ENCODE assay signal across 15 cellular contexts in the genomic region with DNA sequence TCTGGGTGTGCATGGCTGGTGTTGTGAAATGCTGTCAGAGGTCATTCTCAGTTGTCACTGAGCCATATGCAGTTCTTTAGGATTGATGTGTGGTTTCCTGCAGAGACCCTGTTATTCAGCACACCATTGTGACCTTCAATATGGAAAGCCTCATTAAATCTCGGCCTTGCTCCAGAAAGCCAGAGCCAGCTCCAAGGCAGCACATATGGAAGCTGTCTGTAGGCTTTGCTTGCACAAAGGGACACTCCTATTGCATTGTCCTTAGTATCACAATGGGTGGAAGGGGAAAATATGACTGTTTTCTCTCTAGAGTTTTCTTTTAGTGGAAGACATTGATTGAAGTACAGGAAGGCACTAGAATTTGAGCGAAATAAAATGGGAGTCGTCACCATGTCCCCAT.
DNase-seq lines count a peak whose midpoint lies in the region; ATAC-seq and TF ChIP-seq lines count a peak whose summit lies in the region.
"Had no signal": no experiment of that assay in that cellular context is flagged by ENCODE, and none has a peak within 500 bp of the region (broad histone marks: within the 10 kb centered on the region; RNA-seq: fewer than 3 reads in every experiment).

No MANE protein-coding gene starts in this region.

- H3K4me3 ChIP-seq in GM23338 (no peak overlapping the region), endodermal cell (ENCODE audit: low read length) (no peak overlapping the region)
- H3K4me3 ChIP-seq: Peyer's patch had no signal

- TF ChIP-seq CTCF in GM23338 (conservative IDR thresholded peaks at IDR 0.05; ENCODE audit: low read depth in 2 of 2) (no peak), endodermal cell (conservative IDR thresholded peaks at IDR 0.05) (no peak), nephron (IDR thresholded peaks at IDR 0.05; ENCODE audit: unreplicated experiment in 3 of 3) (no peak)

- H3K27ac ChIP-seq in GM23338 (ENCODE audit: low read depth) (no peak overlapping the region; the same call in 1 of the 2 replicates), endodermal cell (ENCODE audit: low read depth, low read length) (peak overlapping the region; percentile 90)
- H3K27ac ChIP-seq: Peyer's patch had no signal

- H3F3A ChIP-seq in GM23338 (replicated peaks; ENCODE audit: low read depth) = no peaks in the 10 kb centered on the region

- H3K36me3 Mint-ChIP-seq in GM23338 (ENCODE audit: low read depth) = peaks cover 3% of the 10 kb centered on the region; the same call in 2 of the 3 replicates
- H3K36me3 Mint-ChIP-seq in endodermal cell (ENCODE audit: low read depth) = peaks cover 6% of the 10 kb centered on the region
- peaks cover 5% of the 10 kb centered on the region for H3K36me3 Mint-ChIP-seq in nephron (ENCODE audit: low read depth)
- H3K36me3 Mint-ChIP-seq: CD4-positive, alpha-beta memory T cell had no signal

- peak overlapping the region; percentile 72 for H3K27ac Mint-ChIP-seq in GM23338
- no peak overlapping the region for H3K27ac Mint-ChIP-seq in endodermal cell
- H3K27ac Mint-ChIP-seq in nephron = peak overlapping the region; percentile 96 to 98 (median 97)
- H3K27ac Mint-ChIP-seq: B cell; CD4-positive, alpha-beta memory T cell had no signal

- no peaks in the 10 kb centered on the region for H3K36me3 ChIP-seq in GM23338 (ENCODE audit: insufficient read depth)
- H3K36me3 ChIP-seq in endodermal cell (ENCODE audit: control insufficient read depth, insufficient read depth, low read length) = no peaks in the 10 kb centered on the region
- H3K36me3 ChIP-seq: Peyer's patch had no signal

- no peaks in the 10 kb centered on the region for H3K9me2 ChIP-seq in GM23338 (ENCODE audit: insufficient read depth)

- H3K79me2 ChIP-seq in GM23338 (replicated peaks; ENCODE audit: insufficient read depth) = no peaks in the 10 kb centered on the region

- H3K4me1 Mint-ChIP-seq in GM23338 = peaks cover 17% of the 10 kb centered on the region; the same call in 2 of the 3 replicates
- no peaks in the 10 kb centered on the region for H3K4me1 Mint-ChIP-seq in endodermal cell
- peaks cover 44% of the 10 kb centered on the region for H3K4me1 Mint-ChIP-seq in nephron
- H3K4me1 Mint-ChIP-seq: CD4-positive, alpha-beta memory T cell had no signal

- no peaks in the 10 kb centered on the region for H3K27me3 Mint-ChIP-seq in GM23338 (ENCODE audit: insufficient read depth, low read depth, poor library complexity)
- H3K27me3 Mint-ChIP-seq in endodermal cell (ENCODE audit: insufficient read depth) = no peaks in the 10 kb centered on the region
- no peaks in the 10 kb centered on the region for H3K27me3 Mint-ChIP-seq in nephron (ENCODE audit: low read depth)

- no peaks in the 10 kb centered on the region for H4K20me1 ChIP-seq in GM23338 (replicated peaks; ENCODE audit: insufficient read depth)

- no peak overlapping the region for H3K4me2 ChIP-seq in GM23338

- no peaks in the 10 kb centered on the region for H3K4me1 ChIP-seq in GM23338 (ENCODE audit: insufficient read depth)
- no peaks in the 10 kb centered on the region for H3K4me1 ChIP-seq in endodermal cell (ENCODE audit: control insufficient read depth, insufficient read depth, low read length)
- H3K4me1 ChIP-seq: Peyer's patch had no signal

- no peaks in the 10 kb centered on the region; the same call in 2 of the 3 replicates for H3K9me3 Mint-ChIP-seq in GM23338
- H3K9me3 Mint-ChIP-seq in endodermal cell = peaks cover 4% of the 10 kb centered on the region
- H3K9me3 Mint-ChIP-seq in nephron = no peaks in the 10 kb centered on the region

- H3K9me3 ChIP-seq in endodermal cell (ENCODE audit: control insufficient read depth, low read length) = peaks cover 7% of the 10 kb centered on the region
- H3K9me3 ChIP-seq: Peyer's patch had no signal

- no peaks in the 10 kb centered on the region for H3K27me3 ChIP-seq in GM23338 (ENCODE audit: insufficient read depth)
- H3K27me3 ChIP-seq in endodermal cell (ENCODE audit: control insufficient read depth, insufficient read depth, low read length, poor library complexity, severe bottlenecking) = no peaks in the 10 kb centered on the region
- H3K27me3 ChIP-seq: Peyer's patch had no signal

- no peak overlapping the region for H3K4me3 Mint-ChIP-seq in GM23338
- H3K4me3 Mint-ChIP-seq in endodermal cell = no peak overlapping the region
- H3K4me3 Mint-ChIP-seq in nephron = peak overlapping the region in 2 of 3 experiments; percentile 24 to 34
- H3K4me3 Mint-ChIP-seq: B cell; CD4-positive, alpha-beta memory T cell had no signal

- no peak overlapping the region for H3K9ac ChIP-seq in endodermal cell (ENCODE audit: extremely low read depth, low read length, poor library complexity, severe bottlenecking)

- DNase-seq in GM23338 (ENCODE audit: low spot score) = no peak
- peak; percentile 18 to 64 for DNase-seq in NCI-H446 (lab: John Stamatoyannopoulos, UW)
- no peak for DNase-seq in endodermal cell
- DNase-seq in NK-92 treated with Interleukin-12 subunit alpha and Interleukin-12 subunit beta, amount 100 ng/mL, for 24 hours (lab: John Stamatoyannopoulos, UW) = no peak
- DNase-seq in SIG-M5 treated with dmso at 0.1 percent for 504 hours (lab: John Stamatoyannopoulos, UW; ENCODE audit: unreplicated experiment) = no peak
- no peak for DNase-seq in stimulated activated CD4-positive, alpha-beta T cell treated with anti-CD3 and anti-CD28 coated beads, Interleukin-12 subunit alpha, Interleukin-12 subunit beta, amount 100 ng/mL, for 4 hours
- DNase-seq: CD4-positive, alpha-beta memory T cell; Karpas-422; MM.1S; NCI-H1930; NCI-H748 treated with DMSO at 0.1 percent for 48 hours; Peyer's patch; Right ventricle myocardium superior had no signal

- ATAC-seq in GM23338 = no peak

- WGBS in endodermal cell (ENCODE audit: insufficient coverage in 1 of 2, insufficient read length in 1 of 2), 2 experiments = 93% methylated on average over 3 of the region's 3 CpGs; no CpG with 5 or more reads in 1 of the 2 experiments

- no peak overlapping the region for H2AFZ ChIP-seq in GM23338

TF ChIP-seq in GM23338, 12 proteins besides CTCF, POLR2A, EP300 and RAD21 (continues in another document):
- TF ChIP-seq, protein P1, sequence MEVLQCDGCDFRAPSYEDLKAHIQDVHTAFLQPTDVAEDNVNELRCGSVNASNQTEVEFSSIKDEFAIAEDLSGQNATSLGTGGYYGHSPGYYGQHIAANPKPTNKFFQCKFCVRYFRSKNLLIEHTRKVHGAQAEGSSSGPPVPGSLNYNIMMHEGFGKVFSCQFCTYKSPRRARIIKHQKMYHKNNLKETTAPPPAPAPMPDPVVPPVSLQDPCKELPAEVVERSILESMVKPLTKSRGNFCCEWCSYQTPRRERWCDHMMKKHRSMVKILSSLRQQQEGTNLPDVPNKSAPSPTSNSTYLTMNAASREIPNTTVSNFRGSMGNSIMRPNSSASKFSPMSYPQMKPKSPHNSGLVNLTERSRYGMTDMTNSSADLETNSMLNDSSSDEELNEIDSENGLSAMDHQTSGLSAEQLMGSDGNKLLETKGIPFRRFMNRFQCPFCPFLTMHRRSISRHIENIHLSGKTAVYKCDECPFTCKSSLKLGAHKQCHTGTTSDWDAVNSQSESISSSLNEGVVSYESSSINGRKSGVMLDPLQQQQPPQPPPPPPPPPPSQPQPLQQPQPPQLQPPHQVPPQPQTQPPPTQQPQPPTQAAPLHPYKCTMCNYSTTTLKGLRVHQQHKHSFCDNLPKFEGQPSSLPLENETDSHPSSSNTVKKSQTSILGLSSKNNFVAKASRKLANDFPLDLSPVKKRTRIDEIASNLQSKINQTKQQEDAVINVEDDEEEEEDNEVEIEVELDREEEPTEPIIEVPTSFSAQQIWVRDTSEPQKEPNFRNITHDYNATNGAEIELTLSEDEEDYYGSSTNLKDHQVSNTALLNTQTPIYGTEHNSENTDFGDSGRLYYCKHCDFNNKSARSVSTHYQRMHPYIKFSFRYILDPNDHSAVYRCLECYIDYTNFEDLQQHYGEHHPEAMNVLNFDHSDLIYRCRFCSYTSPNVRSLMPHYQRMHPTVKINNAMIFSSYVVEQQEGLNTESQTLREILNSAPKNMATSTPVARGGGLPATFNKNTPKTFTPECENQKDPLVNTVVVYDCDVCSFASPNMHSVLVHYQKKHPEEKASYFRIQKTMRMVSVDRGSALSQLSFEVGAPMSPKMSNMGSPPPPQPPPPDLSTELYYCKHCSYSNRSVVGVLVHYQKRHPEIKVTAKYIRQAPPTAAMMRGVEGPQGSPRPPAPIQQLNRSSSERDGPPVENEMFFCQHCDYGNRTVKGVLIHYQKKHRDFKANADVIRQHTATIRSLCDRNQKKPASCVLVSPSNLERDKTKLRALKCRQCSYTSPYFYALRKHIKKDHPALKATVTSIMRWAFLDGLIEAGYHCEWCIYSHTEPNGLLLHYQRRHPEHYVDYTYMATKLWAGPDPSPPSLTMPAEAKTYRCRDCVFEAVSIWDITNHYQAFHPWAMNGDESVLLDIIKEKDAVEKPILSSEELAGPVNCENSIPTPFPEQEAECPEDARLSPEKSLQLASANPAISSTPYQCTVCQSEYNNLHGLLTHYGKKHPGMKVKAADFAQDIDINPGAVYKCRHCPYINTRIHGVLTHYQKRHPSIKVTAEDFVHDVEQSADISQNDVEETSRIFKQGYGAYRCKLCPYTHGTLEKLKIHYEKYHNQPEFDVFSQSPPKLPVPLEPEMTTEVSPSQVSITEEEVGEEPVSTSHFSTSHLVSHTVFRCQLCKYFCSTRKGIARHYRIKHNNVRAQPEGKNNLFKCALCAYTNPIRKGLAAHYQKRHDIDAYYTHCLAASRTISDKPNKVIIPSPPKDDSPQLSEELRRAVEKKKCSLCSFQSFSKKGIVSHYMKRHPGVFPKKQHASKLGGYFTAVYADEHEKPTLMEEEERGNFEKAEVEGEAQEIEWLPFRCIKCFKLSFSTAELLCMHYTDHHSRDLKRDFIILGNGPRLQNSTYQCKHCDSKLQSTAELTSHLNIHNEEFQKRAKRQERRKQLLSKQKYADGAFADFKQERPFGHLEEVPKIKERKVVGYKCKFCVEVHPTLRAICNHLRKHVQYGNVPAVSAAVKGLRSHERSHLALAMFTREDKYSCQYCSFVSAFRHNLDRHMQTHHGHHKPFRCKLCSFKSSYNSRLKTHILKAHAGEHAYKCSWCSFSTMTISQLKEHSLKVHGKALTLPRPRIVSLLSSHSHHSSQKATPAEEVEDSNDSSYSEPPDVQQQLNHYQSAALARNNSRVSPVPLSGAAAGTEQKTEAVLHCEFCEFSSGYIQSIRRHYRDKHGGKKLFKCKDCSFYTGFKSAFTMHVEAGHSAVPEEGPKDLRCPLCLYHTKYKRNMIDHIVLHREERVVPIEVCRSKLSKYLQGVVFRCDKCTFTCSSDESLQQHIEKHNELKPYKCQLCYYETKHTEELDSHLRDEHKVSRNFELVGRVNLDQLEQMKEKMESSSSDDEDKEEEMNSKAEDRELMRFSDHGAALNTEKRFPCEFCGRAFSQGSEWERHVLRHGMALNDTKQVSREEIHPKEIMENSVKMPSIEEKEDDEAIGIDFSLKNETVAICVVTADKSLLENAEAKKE (CRISPR knock-in tag; IDR thresholded peaks at IDR 0.05) = no peak

Comparison
In these comparisons a context has a peak if more than half of its experiments do, and no peak if none do; other contexts are left out.
1. DNase-seq: peak in NCI-H446 (2 of 2); none in GM23338 (single experiment), endodermal cell (single experiment), NK-92 treated with Interleukin-12 subunit alpha and Interleukin-12 subunit beta, amount 100 ng/mL, for 24 hours (single experiment), SIG-M5 treated with dmso at 0.1 percent for 504 hours (single experiment) and stimulated activated CD4-positive, alpha-beta T cell treated with anti-CD3 and anti-CD28 coated beads, Interleukin-12 subunit alpha, Interleukin-12 subunit beta, amount 100 ng/mL, for 4 hours (single experiment).
2. H3K4me3 Mint-ChIP-seq: peak in nephron (2 of 3); none in GM23338 (single experiment) and endodermal cell (single experiment).